In the genomic region with DNA sequence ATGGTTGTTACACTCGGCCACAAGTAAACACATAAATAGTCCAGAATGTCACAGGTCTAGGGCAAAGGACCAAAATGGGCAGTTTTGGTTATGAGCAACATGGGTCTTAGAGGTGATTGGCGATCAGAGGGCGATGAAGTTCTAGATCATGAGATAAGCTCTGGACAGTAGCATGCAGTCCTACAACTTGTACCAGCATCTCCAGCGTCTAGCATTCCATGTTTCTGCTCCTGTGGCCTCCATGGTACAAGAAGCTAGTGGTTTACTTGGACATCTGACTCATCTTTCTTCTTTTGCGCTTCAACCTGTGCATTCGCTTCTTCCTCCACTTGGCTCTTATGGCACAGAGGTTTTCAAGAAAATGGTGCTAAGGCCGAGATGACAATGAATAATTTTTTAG, we compare ENCODE assay signal across 21 cellular contexts. TPM values are rescaled to one million over a fixed set of nuclear protein-coding genes. Genes with fewer than 3 reads are reported as not detected.
DNase-seq lines count a peak whose midpoint lies in the region; ATAC-seq, FAIRE-seq and TF ChIP-seq lines count a peak whose summit lies in the region.
"Had no signal": no experiment of that assay in that cellular context is flagged by ENCODE, and none has a peak within 500 bp of the region (broad histone marks: within the 10 kb centered on the region; RNA-seq: fewer than 3 reads in every experiment).

No MANE protein-coding gene starts in this region.

- H3K4me3 ChIP-seq in IMR-90 (ENCODE audit: insufficient read depth, low read depth, low read length) (no peak overlapping the region), PC-3 (ENCODE audit: low read length) (no peak overlapping the region), keratinocyte (ENCODE audit: control insufficient read depth in 2 of 3, extremely low read depth in 1 of 3, insufficient read depth in 2 of 3, low read depth in 1 of 3, low read length in 3 of 3) (no peak overlapping the region)
- H3K4me3 ChIP-seq: BLaER1, HAP-1 had no signal

- TF ChIP-seq RAD21 in IMR-90 (IDR thresholded peaks at IDR 0.05; ENCODE audit: low read length): no peak

- H3K4ac ChIP-seq in IMR-90 (ENCODE audit: low read depth, low read length): peak overlapping the region; percentile 44; the same call in 1 of the 2 replicates

- FAIRE-seq in keratinocyte (lab: Jason Lieb, UNC): peak; percentile 43
- FAIRE-seq: GM12892, H54 had no signal

- H3K9me1 ChIP-seq in IMR-90 (ENCODE audit: insufficient read depth, low read length): no peaks in the 10 kb centered on the region; the same call in 1 of the 2 replicates
- no peaks in the 10 kb centered on the region for H3K9me1 ChIP-seq in keratinocyte (ENCODE audit: control insufficient read depth, extremely low read depth, insufficient read depth, low read length)

- H3K18ac ChIP-seq in IMR-90 (ENCODE audit: low read depth, low read length): no peak overlapping the region

- no peak overlapping the region for H2AK5ac ChIP-seq in IMR-90 (ENCODE audit: low read depth, low read length)

- ATAC-seq in IMR-90 (ENCODE audit: low read depth) (no peak), PC-3 (no peak), HG02970 (IDR thresholded peaks at IDR 0.05; ENCODE audit: low FRiP score, unreplicated experiment) (no peak), HG03095 (IDR thresholded peaks at IDR 0.05; ENCODE audit: unreplicated experiment) (no peak)
- ATAC-seq in activated CD8-positive, alpha-beta T cell treated with anti-CD3 and anti-CD28 coated beads, Interleukin-2, amount 10 ng/mL, durations not matched to agents 7 days and 5 days: no peak
- no peak for ATAC-seq in CD4-positive, alpha-beta T cell (ENCODE audit: poor library complexity)

- TF ChIP-seq CTCF in IMR-90 (conservative IDR thresholded peaks at IDR 0.05; ENCODE audit: low read depth, low read length) (no peak), PC-3 (conservative IDR thresholded peaks at IDR 0.05; ENCODE audit: low read depth, low read length) (no peak), keratinocyte (optimal IDR thresholded peaks at IDR 0.05 in 1 of 3, IDR thresholded peaks at IDR 0.05 in 1 of 3, conservative IDR thresholded peaks at IDR 0.05 in 1 of 3; ENCODE audit: extremely low read depth in 1 of 3, insufficient read depth in 2 of 3, low read length in 3 of 3) (no peak)
- TF ChIP-seq CTCF in CD4-positive, alpha-beta T cell (IDR thresholded peaks at IDR 0.05): no peak

- POLR2A ChIA-PET in IMR-90 (lab: Charles Lee; ENCODE audit: unreplicated experiment) (no interaction called here), PC-3 (lab: Charles Lee; ENCODE audit: unreplicated experiment) (no interaction called here)
- POLR2A ChIA-PET in activated CD8-positive, alpha-beta T cell treated with anti-CD3 and anti-CD28 coated beads, Interleukin-2, amount 10 ng/mL, durations not matched to agents 7 days and 5 days (lab: Charles Lee): no interaction called here
- POLR2A ChIA-PET in CD4-positive, alpha-beta T cell (lab: Charles Lee): interaction anchor here (0.9 to 1.1 kb wide), 2 partner anchors 9 to 1455 kb away, joined by 3 to 6 read pairs; a partner anchor contains a TSS

- H3K4me3 Mint-ChIP-seq in activated CD8-positive, alpha-beta T cell treated with anti-CD3 and anti-CD28 coated beads, Interleukin-2, amount 10 ng/mL, durations not matched to agents 7 days and 5 days: no peak overlapping the region
- H3K4me3 Mint-ChIP-seq in CD4-positive, alpha-beta T cell: no peak overlapping the region
- H3K4me3 Mint-ChIP-seq: B cell, HFFc6 had no signal

- H3K9me2 ChIP-seq in PC-3 (replicated peaks; ENCODE audit: low read length): no peaks in the 10 kb centered on the region

- H2BK15ac ChIP-seq in IMR-90 (ENCODE audit: low read depth, low read length): peak overlapping the region; percentile 73; the same call in 1 of the 3 replicates

- peaks cover 19% of the 10 kb centered on the region for H3K4me1 Mint-ChIP-seq in activated CD8-positive, alpha-beta T cell treated with anti-CD3 and anti-CD28 coated beads, Interleukin-2, amount 10 ng/mL, durations not matched to agents 7 days and 5 days (ENCODE audit: low read depth)
- H3K4me1 Mint-ChIP-seq in CD4-positive, alpha-beta T cell (ENCODE audit: low read depth): peaks cover 10% of the 10 kb centered on the region

- in situ Hi-C loops in IMR-90 (cut with MboI; ENCODE audit: low sequenced_read_pairs): loop anchor here (5.0 to 25.0 kb wide), 6 partner anchors 876 to 1841 kb away; no protein-coding TSS in a partner anchor

- H3F3A ChIP-seq in PC-3 (ENCODE audit: low read length, unreplicated experiment): no peaks in the 10 kb centered on the region

- no peak overlapping the region for H2AFZ ChIP-seq in IMR-90 (replicated peaks; ENCODE audit: low read length, poor library complexity)
- H2AFZ ChIP-seq in PC-3 (ENCODE audit: low read length): no peak overlapping the region
- no peak overlapping the region for H2AFZ ChIP-seq in keratinocyte (ENCODE audit: control insufficient read depth, low read length)

- no peak overlapping the region for H4K8ac ChIP-seq in IMR-90 (ENCODE audit: low read depth in 2 of 2, low read length in 2 of 2)

- no peaks in the 10 kb centered on the region for H3K9me3 ChIP-seq in IMR-90 (ENCODE audit: control insufficient read depth, insufficient read depth, low read length)
- H3K9me3 ChIP-seq in PC-3 (ENCODE audit: low read length): peaks cover 6% of the 10 kb centered on the region; the same call in 1 of the 2 replicates
- H3K9me3 ChIP-seq in keratinocyte (ENCODE audit: control insufficient read depth, low read depth, low read length): no peaks in the 10 kb centered on the region
- no peaks in the 10 kb centered on the region for H3K9me3 ChIP-seq in CD4-positive, alpha-beta T cell (ENCODE audit: control insufficient read depth, low read length)
- H3K9me3 ChIP-seq: HAP-1 had no signal

- H2BK120ac ChIP-seq in IMR-90 (ENCODE audit: low read depth, low read length): 0 out of 2 replicates have a peak overlapping the region, but pooled peaks have one; percentile 5

- no peak overlapping the region for H3K23ac ChIP-seq in IMR-90 (ENCODE audit: low read depth, low read length)

- H3K36me3 ChIP-seq in IMR-90 (ENCODE audit: control insufficient read depth, insufficient read depth, low read length) (no peaks in the 10 kb centered on the region), PC-3 (ENCODE audit: low read depth, low read length) (peaks cover 2% of the 10 kb centered on the region; the same call in 1 of the 2 replicates), keratinocyte (ENCODE audit: control insufficient read depth in 2 of 2, extremely low read depth in 1 of 2, insufficient read depth in 2 of 2, low read length in 2 of 2) (no peaks in the 10 kb centered on the region)
- H3K36me3 ChIP-seq: BLaER1, HAP-1 had no signal

- no peak overlapping the region for H3K4me2 ChIP-seq in IMR-90 (ENCODE audit: low read depth, low read length)
- peak overlapping the region; percentile 75; the same call in 1 of the 2 replicates for H3K4me2 ChIP-seq in PC-3 (ENCODE audit: low read length)
- no peak overlapping the region for H3K4me2 ChIP-seq in keratinocyte (ENCODE audit: control insufficient read depth, extremely low read depth, insufficient read depth, low read depth, low read length)
- H3K4me2 ChIP-seq: BLaER1 had no signal

- H4K20me1 ChIP-seq in IMR-90 (ENCODE audit: insufficient read depth, low read length) (no peaks in the 10 kb centered on the region), PC-3 (ENCODE audit: low read length) (no peaks in the 10 kb centered on the region), keratinocyte (ENCODE audit: control insufficient read depth, extremely low read depth, insufficient read depth, low read length) (no peaks in the 10 kb centered on the region)
- H4K20me1 ChIP-seq: BLaER1 had no signal

- CTCF ChIA-PET in IMR-90 (lab: Yijun Ruan, JAX) (interaction anchor here (0.6 kb wide), 1 partner anchor 1060 kb away, joined by 3 read pairs; no protein-coding TSS in a partner anchor), PC-3 (lab: Charles Lee) (no interaction called here)
- CTCF ChIA-PET in activated CD8-positive, alpha-beta T cell treated with anti-CD3 and anti-CD28 coated beads, Interleukin-2, amount 10 ng/mL, durations not matched to agents 7 days and 5 days (lab: Charles Lee): interaction anchor here (1.1 to 4.1 kb wide), 4 partner anchors 1004 to 1648 kb away, joined by 3 to 28 read pairs (median 10); no protein-coding TSS in a partner anchor
- CTCF ChIA-PET in CD4-positive, alpha-beta T cell (lab: Charles Lee): interaction anchor here (2.0 to 2.3 kb wide), 2 partner anchors 12 to 1643 kb away, joined by 4 to 10 read pairs; no protein-coding TSS in a partner anchor

- WGBS in IMR-90 (ENCODE audit: extremely low coverage in 2 of 2, insufficient read length in 1 of 2), 2 experiments: no CpG with 5 or more reads among the region's 7 CpGs

- H3K36me3 Mint-ChIP-seq in activated CD8-positive, alpha-beta T cell treated with anti-CD3 and anti-CD28 coated beads, Interleukin-2, amount 10 ng/mL, durations not matched to agents 7 days and 5 days (ENCODE audit: low read depth): no peaks in the 10 kb centered on the region
- H3K36me3 Mint-ChIP-seq in CD4-positive, alpha-beta T cell (ENCODE audit: low read depth): no peaks in the 10 kb centered on the region
- H3K36me3 Mint-ChIP-seq: CD4-positive, alpha-beta memory T cell had no signal

- DNase-seq in IMR-90 (no peak), PC-3 (no peak), keratinocyte (ENCODE audit: low read depth, low spot score) (no peak)
- no peak for DNase-seq in activated CD8-positive, alpha-beta T cell treated with anti-CD3 and anti-CD28 coated beads, Interleukin-2, amount 10 ng/mL, durations not matched to agents 7 days and 5 days
- no peak for DNase-seq in CD4-positive, alpha-beta T cell
- DNase-seq: Calu3; CD4-positive, alpha-beta memory T cell; COR-L47; DMS53; DMS79 treated with DMSO at 0.1 percent for 48 hours; GF-D8; GOT3; HFFc6 had no signal

- H3K27me3 Mint-ChIP-seq in activated CD8-positive, alpha-beta T cell treated with anti-CD3 and anti-CD28 coated beads, Interleukin-2, amount 10 ng/mL, durations not matched to agents 7 days and 5 days (ENCODE audit: low read depth): peaks cover 16% of the 10 kb centered on the region
- H3K27me3 Mint-ChIP-seq in CD4-positive, alpha-beta T cell: peaks cover 44% of the 10 kb centered on the region

- H2AK9ac ChIP-seq in IMR-90 (replicated peaks; ENCODE audit: low read depth, low read length, poor library complexity): no peak overlapping the region

- H3K56ac ChIP-seq in IMR-90 (ENCODE audit: extremely low read depth, insufficient read depth, low read length): no peak overlapping the region

- H4K5ac ChIP-seq in IMR-90 (ENCODE audit: low read depth, low read length): peak overlapping the region; percentile 50; the same call in 1 of the 2 replicates

- no peak overlapping the region for H3K14ac ChIP-seq in IMR-90 (replicated peaks; ENCODE audit: low read depth, low read length)

- no peak overlapping the region for H3K9ac ChIP-seq in IMR-90 (ENCODE audit: low read depth, low read length)
- H3K9ac ChIP-seq in PC-3 (ENCODE audit: low read length): no peak overlapping the region
- H3K9ac ChIP-seq in keratinocyte (ENCODE audit: control insufficient read depth, extremely low read depth, insufficient read depth, low read length): no peak overlapping the region
- H3K9ac ChIP-seq: BLaER1 had no signal

- H2BK5ac ChIP-seq in IMR-90 (ENCODE audit: low read depth, low read length, poor library complexity, severe bottlenecking): no peak overlapping the region

- H3K4me1 ChIP-seq in IMR-90 (ENCODE audit: control insufficient read depth, insufficient read depth, low read length): peaks cover 6% of the 10 kb centered on the region
- peaks cover 41% of the 10 kb centered on the region for H3K4me1 ChIP-seq in PC-3 (ENCODE audit: insufficient read depth, low read length)
- peaks cover 18% of the 10 kb centered on the region for H3K4me1 ChIP-seq in keratinocyte (ENCODE audit: control insufficient read depth, extremely low read depth, insufficient read depth, low read length)
- H3K4me1 ChIP-seq: BLaER1 had no signal

- no peaks in the 10 kb centered on the region for H3K79me2 ChIP-seq in PC-3 (ENCODE audit: low read length)
- no peaks in the 10 kb centered on the region for H3K79me2 ChIP-seq in keratinocyte (ENCODE audit: control insufficient read depth, insufficient read depth, low read length)

- TF ChIP-seq POLR2A in IMR-90 (IDR thresholded peaks at IDR 0.05; ENCODE audit: low read depth, low read length): no peak

- no peaks in the 10 kb centered on the region for H3K27me3 ChIP-seq in IMR-90 (ENCODE audit: control insufficient read depth, insufficient read depth, low read length)
- no peaks in the 10 kb centered on the region for H3K27me3 ChIP-seq in PC-3 (ENCODE audit: low read length)
- no peaks in the 10 kb centered on the region for H3K27me3 ChIP-seq in keratinocyte (ENCODE audit: control insufficient read depth, extremely low read depth, insufficient read depth, low read length)
- H3K27me3 ChIP-seq in CD4-positive, alpha-beta T cell (ENCODE audit: control insufficient read depth, insufficient read depth, low read length): peaks cover 6% of the 10 kb centered on the region
- H3K27me3 ChIP-seq: BLaER1 had no signal

- H3K27ac ChIP-seq in IMR-90 (ENCODE audit: insufficient read depth, low read length): no peak overlapping the region
- no peak overlapping the region for H3K27ac ChIP-seq in PC-3 (ENCODE audit: low read length)
- H3K27ac ChIP-seq in keratinocyte (ENCODE audit: control insufficient read depth, insufficient read depth, low read length): no peak overlapping the region
- no peak overlapping the region for H3K27ac ChIP-seq in CD4-positive, alpha-beta T cell (ENCODE audit: low read depth, low read length)
- H3K27ac ChIP-seq: BLaER1, C4-2B had no signal

- H3K79me1 ChIP-seq in IMR-90 (ENCODE audit: low read depth in 1 of 2, low read length in 2 of 2): peaks cover 0 to 6% of the 10 kb centered on the region in 2 experiments; a peak in 1 of 4 replicates

- BruUV-seq in IMR-90 (replicated peaks; lab: Mats Ljungman, UMichigan) (no TSS peak), PC-3 (replicated peaks; lab: Mats Ljungman, UMichigan) (no TSS peak)

- H3K9me3 Mint-ChIP-seq in activated CD8-positive, alpha-beta T cell treated with anti-CD3 and anti-CD28 coated beads, Interleukin-2, amount 10 ng/mL, durations not matched to agents 7 days and 5 days (ENCODE audit: insufficient read depth): no peaks in the 10 kb centered on the region
- H3K9me3 Mint-ChIP-seq in CD4-positive, alpha-beta T cell: no peaks in the 10 kb centered on the region
- H3K9me3 Mint-ChIP-seq: CD4-positive, alpha-beta memory T cell had no signal

- H3K27ac Mint-ChIP-seq in activated CD8-positive, alpha-beta T cell treated with anti-CD3 and anti-CD28 coated beads, Interleukin-2, amount 10 ng/mL, durations not matched to agents 7 days and 5 days: no peak overlapping the region
- no peak overlapping the region for H3K27ac Mint-ChIP-seq in CD4-positive, alpha-beta T cell
- H3K27ac Mint-ChIP-seq: B cell; CD4-positive, alpha-beta memory T cell had no signal

- H4K91ac ChIP-seq in IMR-90 (ENCODE audit: insufficient read depth, low read depth, low read length): no peak overlapping the region

- intact Hi-C loops in IMR-90 (cut with micrococcal nuclease) (loop anchor here (2.0 to 10.0 kb wide), 11 partner anchors 146 to 1642 kb away; no protein-coding TSS in a partner anchor), PC-3 (cut with micrococcal nuclease) (loop anchor here (2.0 to 10.0 kb wide), 8 partner anchors 170 to 1566 kb away; no protein-coding TSS in a partner anchor)
- intact Hi-C loops in CD4-positive, alpha-beta T cell (cut with DNase I, micrococcal nuclease): loop anchor here (2.0 to 10.0 kb wide), 6 partner anchors 886 to 1841 kb away; no protein-coding TSS in a partner anchor

- dilution Hi-C loops in IMR-90 (cut with HindIII; ENCODE audit: low sequenced_read_pairs, unreplicated experiment) (no loop called here), keratinocyte (cut with MboI; ENCODE audit: extremely low pct_ligation_motif_present, low sequenced_read_pairs) (no loop called here)

- peak overlapping the region; percentile 8; the same call in 1 of the 2 replicates for H2BK20ac ChIP-seq in IMR-90 (ENCODE audit: low read depth, low read length)

RNA-seq across cellular contexts. Expression of a gene that starts 8.9 kb away (rescaled TPM):
- total RNA-seq in IMR-90 (2012; rRNA removed) (112 and 159 TPM in 2 replicates), PC-3 (2014; rRNA removed) (99.1 and 130 TPM in 2 replicates)
- polyA plus RNA-seq in IMR-90 (2012; rRNA removed) (57.5 and 62.6 TPM in 2 replicates), keratinocyte (93.8 to 140 TPM (median 99.7 TPM) in 3 replicates)
- polyA plus RNA-seq in IMR-90 (2012; cell fraction: cytosol; rRNA removed): 18.3 and 20.7 TPM in 2 replicates
- polyA plus RNA-seq in IMR-90 (2012; cell fraction: nucleus; rRNA removed; ENCODE audit: low replicate concordance): 4.9 and 22.1 TPM in 2 replicates
- polyA plus RNA-seq in keratinocyte (2011; ENCODE audit: low read depth): 68.1 TPM
- 83.2 and 134 TPM in 2 replicates for polyA plus RNA-seq in keratinocyte (2011; cell fraction: cytosol; rRNA removed)
- polyA plus RNA-seq in keratinocyte (2011; cell fraction: nucleus; rRNA removed): 42.3 and 66.3 TPM in 2 replicates
- 100 and 156 TPM in 2 replicates for polyA plus RNA-seq in keratinocyte (2012; ENCODE audit: low replicate concordance)
- 21.5 to 118 TPM (median 82.3 TPM) in 3 replicates for polyA minus RNA-seq in keratinocyte
- polyA minus RNA-seq in keratinocyte (2011; cell fraction: cytosol; rRNA and poly(A)+ RNA removed): 80.8 TPM
- polyA minus RNA-seq in keratinocyte (2011; cell fraction: nucleus; rRNA and poly(A)+ RNA removed): 20.9 and 34.6 TPM in 2 replicates
- total RNA-seq in activated CD8-positive, alpha-beta T cell treated with anti-CD3 and anti-CD28 coated beads, Interleukin-2, amount 10 ng/mL, durations not matched to agents 7 days and 5 days: 10 to 100 TPM; 91.1 to 93.6 TPM
- total RNA-seq in CD4-positive, alpha-beta T cell: 10 to 100 TPM; 77.3 to 77.8 TPM
